Comparison of ENCODE assay signal across 8 cellular contexts in the genomic region with DNA sequence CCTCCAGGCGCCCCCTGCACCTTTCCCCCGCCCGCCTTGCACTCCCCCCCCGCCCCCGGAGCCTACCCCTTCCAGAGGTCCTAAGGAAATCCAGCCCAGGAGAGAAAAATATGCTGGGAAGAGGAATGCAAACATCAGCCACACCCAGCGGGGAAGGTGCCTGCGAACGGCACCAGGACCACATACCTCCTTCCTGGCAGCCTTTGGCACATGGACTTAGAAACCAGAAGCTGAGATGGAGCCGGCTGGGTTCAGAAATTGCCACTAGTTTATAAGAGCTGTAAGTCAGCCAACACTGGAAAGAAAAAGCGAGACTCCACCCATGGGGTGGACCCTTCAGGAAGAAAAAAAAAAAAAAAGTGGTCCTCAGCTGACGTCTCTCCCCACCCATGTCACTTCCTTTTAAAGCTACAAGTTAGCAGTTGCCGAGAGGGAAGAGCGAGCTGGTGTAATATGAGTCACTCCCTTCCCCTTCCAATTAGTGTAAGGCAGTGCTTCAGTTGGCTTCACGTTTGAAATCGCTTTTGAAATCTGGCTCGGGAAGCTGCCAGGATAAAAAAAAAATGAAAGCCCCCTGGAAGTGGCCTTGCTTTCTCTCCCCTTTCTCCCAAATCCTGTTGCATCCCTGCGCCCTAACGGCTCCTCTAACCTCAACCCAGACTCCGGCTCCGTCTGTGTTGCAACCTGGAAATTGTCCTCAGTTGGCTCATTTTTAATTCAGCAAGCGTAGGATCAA. TPM values are rescaled to one million over a fixed set of nuclear protein-coding genes. Genes with fewer than 3 reads are reported as not detected.
A peak's percentile ranks its signal among the peaks of the same experiment; 100 is the strongest.
DNase-seq lines count a peak whose midpoint lies in the region; ATAC-seq and TF ChIP-seq lines count a peak whose summit lies in the region.

A gene with protein sequence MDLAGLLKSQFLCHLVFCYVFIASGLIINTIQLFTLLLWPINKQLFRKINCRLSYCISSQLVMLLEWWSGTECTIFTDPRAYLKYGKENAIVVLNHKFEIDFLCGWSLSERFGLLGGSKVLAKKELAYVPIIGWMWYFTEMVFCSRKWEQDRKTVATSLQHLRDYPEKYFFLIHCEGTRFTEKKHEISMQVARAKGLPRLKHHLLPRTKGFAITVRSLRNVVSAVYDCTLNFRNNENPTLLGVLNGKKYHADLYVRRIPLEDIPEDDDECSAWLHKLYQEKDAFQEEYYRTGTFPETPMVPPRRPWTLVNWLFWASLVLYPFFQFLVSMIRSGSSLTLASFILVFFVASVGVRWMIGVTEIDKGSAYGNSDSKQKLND (minus strand): TSS at position 310 of the 736 bp plus-strand sequence. CDS start 41,848 bp downstream, outside the sequence.

- H3K36me3 ChIP-seq in Karpas-422 (ENCODE audit: insufficient read depth, low read length): no peaks in the 10 kb centered on the region
- H3K36me3 ChIP-seq in stomach: no peaks in the 10 kb centered on the region

- CTCF ChIA-PET in RWPE1 (lab: Yijun Ruan, JAX): interaction anchor here (0.6 to 1.0 kb wide), 5 partner anchors 9 to 1944 kb away, joined by 3 read pairs; no protein-coding TSS in a partner anchor

- H3K4me2 ChIP-seq in Karpas-422 (ENCODE audit: low read depth, low read length, poor library complexity, severe bottlenecking): peak within 1 kb of the TSS; percentile 74

- POLR2A ChIA-PET in RWPE1 (lab: Yijun Ruan, JAX; ENCODE audit: low non-redundant PET): interaction anchor here (0.6 kb wide), 1 partner anchor 40 kb away, joined by 5 read pairs; no protein-coding TSS in a partner anchor

- H3K27me3 ChIP-seq in Karpas-422 (ENCODE audit: low read length) (no peaks in the 10 kb centered on the region), stomach (no peaks in the 10 kb centered on the region)

- WGBS in stomach, 5 donors: 1% methylated on average over 16 to 21 of the region's 21 CpGs

- no peaks in the 10 kb centered on the region for H3K27me3 Mint-ChIP-seq in activated T-helper 17 cell treated with anti-CD3 and anti-CD28 coated beads, Interleukin-2, amount 50 U/mL, for 72 hours
- H3K27me3 Mint-ChIP-seq in nephron (ENCODE audit: low read depth): no peaks in the 10 kb centered on the region

- intact Hi-C loops in stomach (cut with DNase I; ENCODE audit: low total_unique reads): no loop called here

- no peaks in the 10 kb centered on the region for H3K9me3 Mint-ChIP-seq in activated T-helper 17 cell treated with anti-CD3 and anti-CD28 coated beads, Interleukin-2, amount 50 U/mL, for 72 hours
- H3K9me3 Mint-ChIP-seq in nephron: no peaks in the 10 kb centered on the region

- peaks cover 7% of the 10 kb centered on the region for H3K36me3 Mint-ChIP-seq in activated T-helper 17 cell treated with anti-CD3 and anti-CD28 coated beads, Interleukin-2, amount 50 U/mL, for 72 hours (ENCODE audit: low read depth)
- peaks cover 12% of the 10 kb centered on the region for H3K36me3 Mint-ChIP-seq in nephron (ENCODE audit: low read depth)

- TF ChIP-seq CTCF in RWPE1 (conservative IDR thresholded peaks at IDR 0.05; ENCODE audit: low read depth): no peak
- no peak for TF ChIP-seq CTCF in fibroblast of pulmonary artery (IDR thresholded peaks at IDR 0.05; ENCODE audit: low read length, missing control alignments)
- TF ChIP-seq CTCF in nephron (IDR thresholded peaks at IDR 0.05; ENCODE audit: unreplicated experiment in 3 of 3): no peak
- no peak for TF ChIP-seq CTCF in stomach (IDR thresholded peaks at IDR 0.05)

- H3K27ac ChIP-seq in Karpas-422 (ENCODE audit: low read length) (no peak within 1 kb of the TSS), RWPE1 (peak within 1 kb of the TSS; percentile 94), stomach (peak within 1 kb of the TSS; percentile 44 to 84 (median 81))

- H3K9me2 ChIP-seq in Karpas-422 (replicated peaks; ENCODE audit: insufficient read depth, low read length): no peaks in the 10 kb centered on the region

- TF ChIP-seq POLR2A in stomach (IDR thresholded peaks at IDR 0.05): no peak

- H3K4me3 ChIP-seq in Karpas-422 (ENCODE audit: low read length) (peak within 1 kb of the TSS; percentile 63), fibroblast of pulmonary artery (replicated peaks; ENCODE audit: low read depth, low read length) (peak within 1 kb of the TSS; percentile 83), stomach (peak within 1 kb of the TSS; percentile 57 to 74 (median 62))

- no peaks in the 10 kb centered on the region for H3K79me2 ChIP-seq in Karpas-422 (ENCODE audit: low read length)

- TF ChIP-seq EP300 in stomach (IDR thresholded peaks at IDR 0.05): no peak

- DNase-seq in Daoy (ENCODE audit: low read depth) (peak; percentile 97), Karpas-422 (peak; percentile 92), RWPE1 (ENCODE audit: low spot score) (peak; percentile 92), fibroblast of pulmonary artery (ENCODE audit: low read depth) (peak; percentile 98), stomach (peak; percentile 41)

- peak within 1 kb of the TSS; percentile 58 for H3K9ac ChIP-seq in Karpas-422 (ENCODE audit: low read length)

- no peaks in the 10 kb centered on the region for H3K9me3 ChIP-seq in Karpas-422 (ENCODE audit: low read length)
- H3K9me3 ChIP-seq in stomach: no peaks in the 10 kb centered on the region

- H3K4me3 Mint-ChIP-seq in activated T-helper 17 cell treated with anti-CD3 and anti-CD28 coated beads, Interleukin-2, amount 50 U/mL, for 72 hours: peak within 1 kb of the TSS; percentile 92
- H3K4me3 Mint-ChIP-seq in nephron: peak within 1 kb of the TSS; percentile 87 to 96 (median 95)

- peaks cover 20% of the 10 kb centered on the region for H3K4me1 Mint-ChIP-seq in activated T-helper 17 cell treated with anti-CD3 and anti-CD28 coated beads, Interleukin-2, amount 50 U/mL, for 72 hours
- peaks cover 21% of the 10 kb centered on the region for H3K4me1 Mint-ChIP-seq in nephron

- peak; percentile 98 for ATAC-seq in GM21825 (IDR thresholded peaks at IDR 0.05; ENCODE audit: unreplicated experiment)
- peak; percentile 98 for ATAC-seq in activated T-helper 17 cell treated with anti-CD3 and anti-CD28 coated beads, Interleukin-2, amount 50 U/mL, for 72 hours (replicated peaks)

- H2AFZ ChIP-seq in Karpas-422 (ENCODE audit: low read length): peak within 1 kb of the TSS; percentile 74

- no peaks in the 10 kb centered on the region for H4K20me1 ChIP-seq in Karpas-422 (ENCODE audit: insufficient read depth, low read depth, low read length)

- H3K27ac Mint-ChIP-seq in activated T-helper 17 cell treated with anti-CD3 and anti-CD28 coated beads, Interleukin-2, amount 50 U/mL, for 72 hours: peak within 1 kb of the TSS; percentile 95
- H3K27ac Mint-ChIP-seq in nephron: peak within 1 kb of the TSS; percentile 90 to 95 (median 92)

- H3K4me1 ChIP-seq in Karpas-422 (ENCODE audit: low read length): peaks cover 11% of the 10 kb centered on the region
- H3K4me1 ChIP-seq in stomach: peaks cover 9 to 31% (median 15%) of the 10 kb centered on the region in 4 donors

RNA-seq across cellular contexts. Expression of the gene that starts here (rescaled TPM):
- total RNA-seq in Daoy (2014; rRNA removed; shearing (Covaris generic)): 5.5 and 8.4 TPM in 2 replicates
- 2.1 and 6.2 TPM in 2 replicates for total RNA-seq in Karpas-422 (2014; rRNA removed; shearing (Covaris generic); ENCODE audit: low replicate concordance)
- total RNA-seq in activated T-helper 17 cell treated with anti-CD3 and anti-CD28 coated beads, Interleukin-2, amount 50 U/mL, for 72 hours: 10 to 100 TPM; 12.3 to 13.2 TPM
- 10 to 100 TPM in 1 of 5 donors, 1 to 10 TPM in 2, under 1 TPM in 2; 0.58 to 15.8 (median 1.8) TPM for total RNA-seq in stomach
- polyA plus RNA-seq in stomach: 1 to 10 TPM in 1 of 3 donors, under 1 TPM in 2; 0.46 to 1.2 (median 0.56) TPM

Comparison
In these comparisons a context has a peak if more than half of its experiments do, and no peak if none do; other contexts are left out.
1. DNase-seq: peak in every context shown above with its lines; median percentile 98 in fibroblast of pulmonary artery; 97 in Daoy; 92 in Karpas-422; 92 in RWPE1; 41 in stomach.